In genomic region chr4:774419-775092, GRCh38 we compare ENCODE assay signal across 11 cellular contexts. TPM values are rescaled to one million over a fixed set of nuclear protein-coding genes. Genes with fewer than 3 reads are reported as not detected.
DNase-seq lines count a peak whose midpoint lies in the region; ATAC-seq and TF ChIP-seq lines count a peak whose summit lies in the region.
"Not testable (repeated sequence)": the region's sequence is repeated elsewhere in the genome, so short reads cannot be mapped to it uniquely, and the experiment has no call there.
"Had no signal": no experiment of that assay in that cellular context is flagged by ENCODE, and none has a peak within 500 bp of the region (broad histone marks: within the 10 kb centered on the region; RNA-seq: fewer than 3 reads in every experiment).

No MANE protein-coding gene starts in this region.

- H3K4me2 ChIP-seq in mammary epithelial cell (ENCODE audit: insufficient read depth, low read depth, low read length): not testable (repeated sequence)

- H2AFZ ChIP-seq in mammary epithelial cell (ENCODE audit: low read depth, low read length): not testable (repeated sequence)

- WGBS in mammary epithelial cell (ENCODE audit: low coverage, missing lambda C conversion rate): 95% methylated on average over 20 of the region's 30 CpGs

- peak overlapping the region; percentile 22 to 92 (median 60) for H3K27ac Mint-ChIP-seq in CD4-positive, CD25-positive, alpha-beta regulatory T cell
- H3K27ac Mint-ChIP-seq in IgD-negative memory B cell (peak overlapping the region in 2 of 3 donors; percentile 39 to 73), natural killer cell (peak overlapping the region; percentile 66 to 76)
- H3K27ac Mint-ChIP-seq in activated CD4-positive, alpha-beta T cell treated with anti-CD3 and anti-CD28 coated beads, Interleukin-2, amount 10 ng/mL, durations not matched to agents 24 days and 14 days: peak overlapping the region; percentile 63
- H3K27ac Mint-ChIP-seq in activated naive CD4-positive, alpha-beta T cell treated with anti-CD3 and anti-CD28 coated beads, Interleukin-2, amount 10 ng/mL, durations not matched to agents 7 days and 5 days: peak overlapping the region; percentile 24
- peak overlapping the region; percentile 57 for H3K27ac Mint-ChIP-seq in stimulated activated naive B cell treated with anti-CD40 and anti-IgM and Interleukin-4, amounts not matched to agents 10 μg/mL and 1 μg/mL and 100 μg/mL, for 72 hours

- TSS peak; percentile 51 for BruUV-seq in mammary epithelial cell (replicated peaks; lab: Mats Ljungman, UMichigan)

- not testable (repeated sequence) for H3K27ac ChIP-seq in CD4-positive, CD25-positive, alpha-beta regulatory T cell (ENCODE audit: insufficient read depth, low read length, poor library complexity, severe bottlenecking); mammary epithelial cell (ENCODE audit: insufficient read depth, low read depth, low read length)

- peaks cover 4 to 71% (median 43%) of the 10 kb centered on the region in 4 donors for H3K4me1 Mint-ChIP-seq in CD4-positive, CD25-positive, alpha-beta regulatory T cell
- H3K4me1 Mint-ChIP-seq in IgD-negative memory B cell: peaks cover 11 to 26% (median 24%) of the 10 kb centered on the region in 3 donors
- peaks cover 28% of the 10 kb centered on the region for H3K4me1 Mint-ChIP-seq in activated CD4-positive, alpha-beta T cell treated with anti-CD3 and anti-CD28 coated beads, Interleukin-2, amount 10 ng/mL, durations not matched to agents 24 days and 14 days
- peaks cover 30% of the 10 kb centered on the region for H3K4me1 Mint-ChIP-seq in activated naive CD4-positive, alpha-beta T cell treated with anti-CD3 and anti-CD28 coated beads, Interleukin-2, amount 10 ng/mL, durations not matched to agents 7 days and 5 days
- H3K4me1 Mint-ChIP-seq in natural killer cell: peaks cover 43 to 56% of the 10 kb centered on the region in 2 donors
- peaks cover 29 to 48% of the 10 kb centered on the region in 2 donors for H3K4me1 Mint-ChIP-seq in stimulated activated naive B cell treated with anti-CD40 and anti-IgM and Interleukin-4, amounts not matched to agents 10 μg/mL and 1 μg/mL and 100 μg/mL, for 72 hours

- H3K27me3 ChIP-seq in CD4-positive, CD25-positive, alpha-beta regulatory T cell (ENCODE audit: control insufficient read depth, insufficient read depth, low read length); mammary epithelial cell (ENCODE audit: insufficient read depth, low read length): not testable (repeated sequence)

- CTCF ChIA-PET in activated naive CD4-positive, alpha-beta T cell treated with anti-CD3 and anti-CD28 coated beads, Interleukin-2, amount 10 ng/mL, durations not matched to agents 7 days and 5 days (lab: Charles Lee): interaction anchor here (1.2 kb wide), 1 partner anchor 169 kb away, joined by 4 read pairs; no protein-coding TSS in a partner anchor
- CTCF ChIA-PET in mammary epithelial cell (lab: Charles Lee; ENCODE audit: low non-redundant PET): not testable (repeated sequence)

- not testable (repeated sequence) for DNase-seq in CD4-positive, CD25-positive, alpha-beta regulatory T cell; activated CD4-positive, alpha-beta T cell treated with anti-CD3 and anti-CD28 coated beads, Interleukin-2, amount 10 ng/mL, durations not matched to agents 24 days and 14 days; activated naive CD4-positive, alpha-beta T cell treated with anti-CD3 and anti-CD28 coated beads, Interleukin-2, amount 10 ng/mL, durations not matched to agents 7 days and 5 days; mammary epithelial cell; natural killer cell; stimulated activated naive B cell treated with anti-CD40 and anti-IgM and Interleukin-4, amounts not matched to agents 10 μg/mL and 1 μg/mL and 100 μg/mL, for 72 hours
- peak; percentile 5 for DNase-seq in Right ventricle myocardium superior

- not testable (repeated sequence) for H3K27me3 Mint-ChIP-seq in CD4-positive, CD25-positive, alpha-beta regulatory T cell; IgD-negative memory B cell; activated CD4-positive, alpha-beta T cell treated with anti-CD3 and anti-CD28 coated beads, Interleukin-2, amount 10 ng/mL, durations not matched to agents 24 days and 14 days; activated naive CD4-positive, alpha-beta T cell treated with anti-CD3 and anti-CD28 coated beads, Interleukin-2, amount 10 ng/mL, durations not matched to agents 7 days and 5 days; natural killer cell (ENCODE audit: low read depth in 2 of 2); stimulated activated naive B cell treated with anti-CD40 and anti-IgM and Interleukin-4, amounts not matched to agents 10 μg/mL and 1 μg/mL and 100 μg/mL, for 72 hours

- not testable (repeated sequence) for H3K9me3 Mint-ChIP-seq in CD4-positive, CD25-positive, alpha-beta regulatory T cell; IgD-negative memory B cell; activated CD4-positive, alpha-beta T cell treated with anti-CD3 and anti-CD28 coated beads, Interleukin-2, amount 10 ng/mL, durations not matched to agents 24 days and 14 days; activated naive CD4-positive, alpha-beta T cell treated with anti-CD3 and anti-CD28 coated beads, Interleukin-2, amount 10 ng/mL, durations not matched to agents 7 days and 5 days; natural killer cell; stimulated activated naive B cell treated with anti-CD40 and anti-IgM and Interleukin-4, amounts not matched to agents 10 μg/mL and 1 μg/mL and 100 μg/mL, for 72 hours

- H3K36me3 ChIP-seq in CD4-positive, CD25-positive, alpha-beta regulatory T cell (ENCODE audit: control insufficient read depth, insufficient read depth, low read length): peaks cover 36% of the 10 kb centered on the region
- peaks cover 16% of the 10 kb centered on the region for H3K36me3 ChIP-seq in mammary epithelial cell (ENCODE audit: insufficient read depth, low read length)

- intact Hi-C loops in activated CD4-positive, alpha-beta T cell treated with anti-CD3 and anti-CD28 coated beads, Interleukin-2, amount 10 ng/mL, durations not matched to agents 24 days and 14 days (cut with micrococcal nuclease); mammary epithelial cell (cut with micrococcal nuclease); Right ventricle myocardium superior (cut with DNase I); natural killer cell (cut with micrococcal nuclease): not testable (repeated sequence)

- not testable (repeated sequence) for TF ChIP-seq CTCF in mammary epithelial cell (conservative IDR thresholded peaks at IDR 0.05 in 1 of 2, IDR thresholded peaks at IDR 0.05 in 1 of 2; ENCODE audit: extremely low read depth in 1 of 2, insufficient read depth in 1 of 2, low read depth in 1 of 2, low read length in 2 of 2); natural killer cell (IDR thresholded peaks at IDR 0.05)

- H3K4me3 Mint-ChIP-seq in CD4-positive, CD25-positive, alpha-beta regulatory T cell: peak overlapping the region in 3 of 4 donors; percentile 47 to 87 (median 67)
- not testable (repeated sequence) for H3K4me3 Mint-ChIP-seq in IgD-negative memory B cell; activated CD4-positive, alpha-beta T cell treated with anti-CD3 and anti-CD28 coated beads, Interleukin-2, amount 10 ng/mL, durations not matched to agents 24 days and 14 days; activated naive CD4-positive, alpha-beta T cell treated with anti-CD3 and anti-CD28 coated beads, Interleukin-2, amount 10 ng/mL, durations not matched to agents 7 days and 5 days; stimulated activated naive B cell treated with anti-CD40 and anti-IgM and Interleukin-4, amounts not matched to agents 10 μg/mL and 1 μg/mL and 100 μg/mL, for 72 hours
- H3K4me3 Mint-ChIP-seq in natural killer cell: peak overlapping the region; percentile 74

- H3K4me3 ChIP-seq in CD4-positive, CD25-positive, alpha-beta regulatory T cell (ENCODE audit: low read depth, low read length); mammary epithelial cell (replicated peaks in 1 of 3; ENCODE audit: insufficient read depth in 1 of 3, low read depth in 2 of 3, low read length in 3 of 3): not testable (repeated sequence)

- peaks cover 30% of the 10 kb centered on the region for H3K36me3 Mint-ChIP-seq in CD4-positive, CD25-positive, alpha-beta regulatory T cell
- peaks cover 11% of the 10 kb centered on the region for H3K36me3 Mint-ChIP-seq in IgD-negative memory B cell
- peaks cover 62% of the 10 kb centered on the region for H3K36me3 Mint-ChIP-seq in activated CD4-positive, alpha-beta T cell treated with anti-CD3 and anti-CD28 coated beads, Interleukin-2, amount 10 ng/mL, durations not matched to agents 24 days and 14 days (ENCODE audit: low read depth)
- H3K36me3 Mint-ChIP-seq in activated naive CD4-positive, alpha-beta T cell treated with anti-CD3 and anti-CD28 coated beads, Interleukin-2, amount 10 ng/mL, durations not matched to agents 7 days and 5 days: peaks cover 61% of the 10 kb centered on the region
- H3K36me3 Mint-ChIP-seq in natural killer cell: not testable (repeated sequence)
- H3K36me3 Mint-ChIP-seq in stimulated activated naive B cell treated with anti-CD40 and anti-IgM and Interleukin-4, amounts not matched to agents 10 μg/mL and 1 μg/mL and 100 μg/mL, for 72 hours: peaks cover 46 to 58% of the 10 kb centered on the region in 2 donors

- dilution Hi-C loops in mammary epithelial cell (cut with HindIII; ENCODE audit: low sequenced_read_pairs): not testable (repeated sequence)

- peaks cover 90% of the 10 kb centered on the region for H3K79me2 ChIP-seq in mammary epithelial cell (ENCODE audit: insufficient read depth, low read length)

- H4K20me1 ChIP-seq in mammary epithelial cell (ENCODE audit: insufficient read depth, low read length): not testable (repeated sequence)

- not testable (repeated sequence) for H3K9me3 ChIP-seq in CD4-positive, CD25-positive, alpha-beta regulatory T cell (ENCODE audit: control insufficient read depth in 2 of 2, low read length in 2 of 2); mammary epithelial cell (replicated peaks; ENCODE audit: insufficient read depth, low read length)

- H3K9ac ChIP-seq in mammary epithelial cell (ENCODE audit: insufficient read depth, low read length): not testable (repeated sequence)

- in situ Hi-C loops in mammary epithelial cell (cut with MboI; ENCODE audit: low sequenced_read_pairs in 2 of 2): loop anchor here in 1 of 2 donors (25.0 kb wide), 1 partner anchor 213 kb away; the partner anchor contains the start of genes IDUA and SLC26A1

- not testable (repeated sequence) for ATAC-seq in CD4-positive, CD25-positive, alpha-beta regulatory T cell (ENCODE audit: low read depth in 2 of 2); Right ventricle myocardium superior (ENCODE audit: poor library complexity); natural killer cell; stimulated activated naive B cell treated with anti-CD40 and anti-IgM and Interleukin-4, amounts not matched to agents 10 μg/mL and 1 μg/mL and 100 μg/mL, for 72 hours (replicated peaks)

- peaks cover 12% of the 10 kb centered on the region for H3K4me1 ChIP-seq in CD4-positive, CD25-positive, alpha-beta regulatory T cell (ENCODE audit: control insufficient read depth, insufficient read depth, low read length, poor library complexity, severe bottlenecking)
- H3K4me1 ChIP-seq in mammary epithelial cell (ENCODE audit: insufficient read depth, low read length): not testable (repeated sequence)

RNA-seq across cellular contexts. Expression of gene CPLX1, which starts 51.4 kb away (rescaled TPM):
- 0.62 TPM for total RNA-seq in CD4-positive, CD25-positive, alpha-beta regulatory T cell
- polyA plus RNA-seq in CD4-positive, CD25-positive, alpha-beta regulatory T cell: under 1 TPM in 1 of 4 donors, not detected in 3; 0.16 TPM
- not detected for polyA plus RNA-seq in IgD-negative memory B cell
- 1.0 and 1.7 TPM in 2 replicates for total RNA-seq in activated CD4-positive, alpha-beta T cell treated with anti-CD3 and anti-CD28 coated beads, Interleukin-2, amount 10 ng/mL, durations not matched to agents 24 days and 14 days
- total RNA-seq in mammary epithelial cell: 1 to 10 TPM in 1 of 2 donors, not detected in 1; 1.1 TPM
- polyA plus RNA-seq in mammary epithelial cell: 0.22 TPM
- not detected for polyA minus RNA-seq in mammary epithelial cell
- total RNA-seq in Right ventricle myocardium superior: 4.3 TPM
- total RNA-seq in natural killer cell: not detected
- total RNA-seq: Daoy, IMR-90, LHCN-M2 had no signal
